Comparison of ENCODE assay signal across 9 cellular contexts in genomic region chr10:118543714-118544400, GRCh38. TPM values are rescaled to one million over a fixed set of nuclear protein-coding genes. Genes with fewer than 3 reads are reported as not detected.
DNase-seq lines count a peak whose midpoint lies in the region; ATAC-seq and TF ChIP-seq lines count a peak whose summit lies in the region.
"Had no signal": no experiment of that assay in that cellular context is flagged by ENCODE, and none has a peak within 500 bp of the region (broad histone marks: within the 10 kb centered on the region; RNA-seq: fewer than 3 reads in every experiment).

No MANE protein-coding gene starts in this region.

- H3K4me1 ChIP-seq in mammary epithelial cell (ENCODE audit: insufficient read depth, low read length): peaks cover 4% of the 10 kb centered on the region
- no peaks in the 10 kb centered on the region for H3K4me1 ChIP-seq in right lobe of liver
- H3K4me1 ChIP-seq in thyroid gland: no peaks in the 10 kb centered on the region

- H3F3A ChIP-seq in SU-DHL-6 (ENCODE audit: insufficient read depth): no peaks in the 10 kb centered on the region

- peak; percentile 64 for DNase-seq in Calu3
- DNase-seq in LNCaP clone FGC (ENCODE audit: low read depth): no peak
- DNase-seq in mammary epithelial cell: peak; percentile 58
- peak; percentile 60 to 72 (median 60) for DNase-seq in right lobe of liver
- peak; percentile 61 to 65 for DNase-seq in thyroid gland

- H4K20me1 ChIP-seq in SU-DHL-6 (ENCODE audit: low read depth, low read length) (no peaks in the 10 kb centered on the region), mammary epithelial cell (ENCODE audit: insufficient read depth, low read length) (no peaks in the 10 kb centered on the region)

- no peak overlapping the region for H3K4me2 ChIP-seq in SU-DHL-6 (ENCODE audit: low read depth, low read length, poor library complexity, severe bottlenecking)
- no peak overlapping the region for H3K4me2 ChIP-seq in mammary epithelial cell (ENCODE audit: insufficient read depth, low read depth, low read length)

- no peaks in the 10 kb centered on the region for H3K36me3 Mint-ChIP-seq in Calu3 (ENCODE audit: insufficient read depth, unreplicated experiment)

- intact Hi-C loops in Calu3 (cut with micrococcal nuclease; ENCODE audit: unreplicated experiment): loop anchor here (1.0 to 10.0 kb wide), 2 partner anchors 83 to 1049 kb away; no protein-coding TSS in a partner anchor
- intact Hi-C loops in mammary epithelial cell (cut with micrococcal nuclease): loop anchor here (1.0 kb wide), 6 partner anchors 21 to 1048 kb away; partner anchors contain the start of gene FAM204A
- intact Hi-C loops in right lobe of liver (cut with DNase I): no loop called here
- intact Hi-C loops in thyroid gland (cut with DNase I): no loop called here

- dilution Hi-C loops in mammary epithelial cell (cut with HindIII; ENCODE audit: low sequenced_read_pairs): no loop called here

- no peak overlapping the region for H2AFZ ChIP-seq in SU-DHL-6 (ENCODE audit: low read depth, low read length, severe bottlenecking)
- peak overlapping the region; percentile 55 for H2AFZ ChIP-seq in mammary epithelial cell (ENCODE audit: low read depth, low read length)

- CTCF ChIA-PET in Calu3 (lab: Charles Lee): interaction anchor here (0.6 kb wide), 2 partner anchors 21 to 1047 kb away, joined by 3 read pairs; no protein-coding TSS in a partner anchor
- CTCF ChIA-PET in mammary epithelial cell (lab: Charles Lee; ENCODE audit: low non-redundant PET): interaction anchor here (0.6 kb wide), 2 partner anchors 8 to 256 kb away, joined by 4 to 5 read pairs; no protein-coding TSS in a partner anchor

- H3K9ac ChIP-seq in SU-DHL-6 (ENCODE audit: low read length) (no peak overlapping the region), mammary epithelial cell (ENCODE audit: insufficient read depth, low read length) (no peak overlapping the region)

- no peak overlapping the region for H3K27ac Mint-ChIP-seq in Calu3 (ENCODE audit: unreplicated experiment)

- H3K4me1 Mint-ChIP-seq in Calu3 (ENCODE audit: low read depth, unreplicated experiment): no peaks in the 10 kb centered on the region

- 25% methylated on average over 12 of the region's 13 CpGs for WGBS in mammary epithelial cell (ENCODE audit: low coverage, missing lambda C conversion rate)
- 21% methylated on average over 8 of the region's 13 CpGs for WGBS in right lobe of liver (ENCODE audit: insufficient coverage, low coverage, low lambda C conversion rate, missing lambda C conversion rate)
- WGBS in thyroid gland, 2 donors: 26 to 34% methylated on average over 12 of the region's 13 CpGs

- H3K27ac ChIP-seq in SU-DHL-6 (ENCODE audit: low read depth, low read length) (no peak overlapping the region), mammary epithelial cell (ENCODE audit: insufficient read depth, low read depth, low read length) (no peak overlapping the region), right lobe of liver (no peak overlapping the region), thyroid gland (no peak overlapping the region)

- no peaks in the 10 kb centered on the region for H3K79me2 ChIP-seq in SU-DHL-6 (ENCODE audit: insufficient read depth, low read length)
- no peaks in the 10 kb centered on the region for H3K79me2 ChIP-seq in mammary epithelial cell (ENCODE audit: insufficient read depth, low read length)

- no peaks in the 10 kb centered on the region for H3K36me3 ChIP-seq in SU-DHL-6 (ENCODE audit: low read length)
- no peaks in the 10 kb centered on the region for H3K36me3 ChIP-seq in mammary epithelial cell (ENCODE audit: insufficient read depth, low read length)
- no peaks in the 10 kb centered on the region for H3K36me3 ChIP-seq in right lobe of liver
- no peaks in the 10 kb centered on the region for H3K36me3 ChIP-seq in thyroid gland

- BruUV-seq in Calu3 (replicated peaks; lab: Mats Ljungman, UMichigan) (no TSS peak), mammary epithelial cell (replicated peaks; lab: Mats Ljungman, UMichigan) (no TSS peak)

- in situ Hi-C loops in mammary epithelial cell (cut with MboI; ENCODE audit: low sequenced_read_pairs in 2 of 2): loop anchor here (5.0 to 25.0 kb wide), 3 partner anchors 77 to 207 kb away; partner anchors contain the start of gene FAM204A (in 1 of the 2)

- H3K9me3 ChIP-seq in SU-DHL-6 (ENCODE audit: insufficient read depth, low read length) (no peaks in the 10 kb centered on the region), mammary epithelial cell (replicated peaks; ENCODE audit: insufficient read depth, low read length) (no peaks in the 10 kb centered on the region), right lobe of liver (no peaks in the 10 kb centered on the region), thyroid gland (no peaks in the 10 kb centered on the region)

- H3K4me3 Mint-ChIP-seq in Calu3 (ENCODE audit: low read depth, unreplicated experiment): no peak overlapping the region

- TF ChIP-seq POLR2A in right lobe of liver (IDR thresholded peaks at IDR 0.05) (no peak), thyroid gland (IDR thresholded peaks at IDR 0.05) (no peak)

- H3K4me3 ChIP-seq in LNCaP clone FGC (ENCODE audit: low read depth, low read length): no peak overlapping the region
- H3K4me3 ChIP-seq in SU-DHL-6 (ENCODE audit: insufficient read depth, low read length, poor library complexity, severe bottlenecking): no peak overlapping the region
- no peak overlapping the region for H3K4me3 ChIP-seq in mammary epithelial cell (replicated peaks in 1 of 3; ENCODE audit: insufficient read depth in 1 of 3, low read depth in 2 of 3, low read length in 3 of 3)
- H3K4me3 ChIP-seq in right lobe of liver: no peak overlapping the region
- no peak overlapping the region for H3K4me3 ChIP-seq in thyroid gland (replicated peaks in 1 of 3)

- H3K27me3 Mint-ChIP-seq in Calu3 (ENCODE audit: unreplicated experiment): peaks cover 95% of the 10 kb centered on the region

- H3K27me3 ChIP-seq in SU-DHL-6 (ENCODE audit: low read length) (no peaks in the 10 kb centered on the region), mammary epithelial cell (ENCODE audit: insufficient read depth, low read length) (no peaks in the 10 kb centered on the region), right lobe of liver (no peaks in the 10 kb centered on the region), thyroid gland (no peaks in the 10 kb centered on the region)

- peak; percentile 90 for ATAC-seq in GM19463 (IDR thresholded peaks at IDR 0.05; ENCODE audit: unreplicated experiment)
- ATAC-seq in right lobe of liver: peak; percentile 80 to 95 (median 91)
- ATAC-seq in HG03457 (IDR thresholded peaks at IDR 0.05; ENCODE audit: unreplicated experiment): no peak

- H3K9me3 Mint-ChIP-seq in Calu3 (ENCODE audit: low read depth, unreplicated experiment): no peaks in the 10 kb centered on the region

- peak; percentile 45 for TF ChIP-seq CTCF in Calu3 (IDR thresholded peaks at IDR 0.05; ENCODE audit: unreplicated experiment)
- TF ChIP-seq CTCF in LNCaP clone FGC (IDR thresholded peaks at IDR 0.05; ENCODE audit: control insufficient read depth, extremely low read depth, insufficient read depth): peak; percentile 98
- peak; percentile 62 for TF ChIP-seq CTCF in SU-DHL-6 (IDR thresholded peaks at IDR 0.05; ENCODE audit: insufficient read depth, low read length, poor library complexity, severe bottlenecking)
- peak; percentile 93 to 97 for TF ChIP-seq CTCF in mammary epithelial cell (conservative IDR thresholded peaks at IDR 0.05 in 1 of 2, IDR thresholded peaks at IDR 0.05 in 1 of 2; ENCODE audit: extremely low read depth in 1 of 2, insufficient read depth in 1 of 2, low read depth in 1 of 2, low read length in 2 of 2)
- TF ChIP-seq CTCF in right lobe of liver (IDR thresholded peaks at IDR 0.05): peak; percentile 21 to 71 (median 62)
- peak in 5 of 6 experiments; percentile 26 to 74 (median 67) for TF ChIP-seq CTCF in thyroid gland (IDR thresholded peaks at IDR 0.05)

- H3K9me2 ChIP-seq in SU-DHL-6 (replicated peaks; ENCODE audit: insufficient read depth, low read length): no peaks in the 10 kb centered on the region

RNA-seq across cellular contexts. Expression of gene PRLHR, which starts 51.6 kb away (rescaled TPM):
- total RNA-seq in Calu3 (2022) (not detected in 2 replicates), mammary epithelial cell (not detected), right lobe of liver (not detected), thyroid gland (not detected)
- polyA plus RNA-seq in mammary epithelial cell: not detected
- not detected for polyA minus RNA-seq in mammary epithelial cell
- total RNA-seq: pulmonary artery endothelial cell had no signal

Comparison
In these comparisons a context has a peak if more than half of its experiments do, and no peak if none do; other contexts are left out.
1. CTCF ChIP-seq: peak in every context shown above with its lines; median percentile 98 in LNCaP clone FGC; 95 in mammary epithelial cell; 67 in thyroid gland; 62 in right lobe of liver; 62 in SU-DHL-6; 45 in Calu3.
2. intact Hi-C loops: an anchor here in Calu3 (1.0 to 10.0 kb wide) and mammary epithelial cell (1.0 kb wide); none called in right lobe of liver and thyroid gland.